ENCODE assay signal across 8 cellular contexts in the genomic region with DNA sequence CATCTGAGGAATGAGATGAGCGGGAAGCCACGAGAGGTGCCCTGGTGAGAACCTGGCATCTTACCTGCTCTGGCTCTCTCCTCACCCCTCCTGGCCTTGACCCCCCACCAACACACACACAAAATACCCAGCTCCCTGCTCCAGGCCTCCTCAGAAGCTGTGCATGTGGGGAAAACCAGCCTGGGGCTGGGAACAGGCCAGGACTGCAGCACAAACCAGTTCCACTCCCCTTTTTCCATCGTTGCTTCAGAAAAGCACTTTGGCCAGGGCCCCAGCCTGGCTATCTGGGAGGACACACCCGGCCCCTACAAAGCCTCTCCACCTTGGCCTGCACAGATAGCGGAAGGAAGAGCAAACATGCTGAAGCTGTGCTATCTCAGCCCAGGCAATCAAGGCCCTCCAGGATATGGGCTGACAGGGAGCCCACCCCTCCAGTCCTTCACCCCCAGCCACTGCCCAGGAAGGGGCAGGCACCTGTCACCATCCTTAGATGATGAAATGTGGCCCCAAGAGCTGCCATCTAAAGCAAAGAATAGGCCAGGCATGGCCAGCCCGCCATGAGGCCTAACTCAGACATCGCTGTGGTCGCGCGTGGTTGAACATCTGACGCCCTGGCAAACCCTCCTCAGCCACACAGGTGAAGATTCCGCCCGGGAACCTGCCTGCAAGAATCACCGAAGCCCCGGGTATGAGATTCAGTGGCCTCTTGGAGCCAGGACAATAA. TPM values are rescaled to one million over a fixed set of nuclear protein-coding genes. Genes with fewer than 3 reads are reported as not detected.
DNase-seq lines count a peak whose midpoint lies in the region; ATAC-seq and TF ChIP-seq lines count a peak whose summit lies in the region.

No MANE protein-coding gene starts in this region.

- peak overlapping the region; percentile 29 to 100 (median 97); a peak in 21 of 22 replicates for H3K4me2 ChIP-seq in BLaER1 treated with 17β-estradiol and CSF1 and Interleukin-3, amounts not matched to agents 10 nM and 100 nM
- no peak overlapping the region for H3K4me2 ChIP-seq in PC-3 (ENCODE audit: low read length)

- no peaks in the 10 kb centered on the region for H3K27me3 ChIP-seq in BLaER1 treated with 17β-estradiol and CSF1 and Interleukin-3, amounts not matched to agents 10 nM and 100 nM
- H3K27me3 ChIP-seq in PC-3 (ENCODE audit: low read length), result no peaks in the 10 kb centered on the region

- peaks cover 66% of the 10 kb centered on the region for H3K4me1 Mint-ChIP-seq in dendritic cell treated with granulocyte-macrophage colony-stimulating factor and Interleukin-4, amounts not matched to agents 40 ng/mL and 50 ng/mL, for 4 days (ENCODE audit: low read depth)
- H3K4me1 Mint-ChIP-seq in nephron progenitor cell, result peaks cover 59% of the 10 kb centered on the region

- H3K4me1 ChIP-seq in BLaER1 treated with 17β-estradiol and CSF1 and Interleukin-3, amounts not matched to agents 10 nM and 100 nM, result peaks cover 54 to 85% (median 66%) of the 10 kb centered on the region in 10 experiments
- H3K4me1 ChIP-seq in PC-3 (ENCODE audit: insufficient read depth, low read length), result no peaks in the 10 kb centered on the region; the same call in 1 of the 2 replicates

- H3K36me3 ChIP-seq in BLaER1 treated with 17β-estradiol and CSF1 and Interleukin-3, amounts not matched to agents 10 nM and 100 nM, result peaks cover 41 to 84% (median 68%) of the 10 kb centered on the region in 11 experiments
- H3K36me3 ChIP-seq in PC-3 (ENCODE audit: low read depth, low read length), result no peaks in the 10 kb centered on the region; the same call in 1 of the 2 replicates

- H3K9me3 Mint-ChIP-seq in dendritic cell treated with granulocyte-macrophage colony-stimulating factor and Interleukin-4, amounts not matched to agents 40 ng/mL and 50 ng/mL, for 4 days, result no peaks in the 10 kb centered on the region
- H3K9me3 Mint-ChIP-seq in nephron progenitor cell, result no peaks in the 10 kb centered on the region

- CTCF ChIA-PET in PC-3 (lab: Charles Lee), result no interaction called here

- peaks cover 82% of the 10 kb centered on the region for H3K79me2 ChIP-seq in PC-3 (ENCODE audit: low read length)

- H3K36me3 Mint-ChIP-seq in dendritic cell treated with granulocyte-macrophage colony-stimulating factor and Interleukin-4, amounts not matched to agents 40 ng/mL and 50 ng/mL, for 4 days (ENCODE audit: low read depth), result peaks cover 80% of the 10 kb centered on the region
- H3K36me3 Mint-ChIP-seq in nephron progenitor cell (ENCODE audit: low read depth), result no peaks in the 10 kb centered on the region

- no peak overlapping the region for H3K4me3 ChIP-seq in BLaER1 treated with 17β-estradiol and CSF1 and Interleukin-3, amounts not matched to agents 10 nM and 100 nM
- no peak overlapping the region for H3K4me3 ChIP-seq in PC-3 (ENCODE audit: low read length)

- H2AFZ ChIP-seq in PC-3 (ENCODE audit: low read length), result no peak overlapping the region

- H3K27ac Mint-ChIP-seq in dendritic cell treated with granulocyte-macrophage colony-stimulating factor and Interleukin-4, amounts not matched to agents 40 ng/mL and 50 ng/mL, for 4 days, result peak overlapping the region; percentile 60
- H3K27ac Mint-ChIP-seq in nephron progenitor cell, result no peak overlapping the region

- POLR2A ChIA-PET in PC-3 (lab: Charles Lee; ENCODE audit: unreplicated experiment), result no interaction called here

- DNase-seq in NCI-H2029 (lab: John Stamatoyannopoulos, UW) (peak; percentile 41), nephron progenitor cell (no peak), PC-3 (no peak), LoVo (ENCODE audit: low spot score) (no peak)

- no peaks in the 10 kb centered on the region for H3K9me3 ChIP-seq in BLaER1 treated with 17β-estradiol and CSF1 and Interleukin-3, amounts not matched to agents 10 nM and 100 nM (replicated peaks in 1 of 11)
- no peaks in the 10 kb centered on the region for H3K9me3 ChIP-seq in PC-3 (ENCODE audit: low read length)

- peak overlapping the region; percentile 7 to 61 (median 46); a peak in 18 of 22 replicates for H3K9ac ChIP-seq in BLaER1 treated with 17β-estradiol and CSF1 and Interleukin-3, amounts not matched to agents 10 nM and 100 nM
- no peak overlapping the region for H3K9ac ChIP-seq in PC-3 (ENCODE audit: low read length)

- no peaks in the 10 kb centered on the region for H3F3A ChIP-seq in PC-3 (ENCODE audit: low read length, unreplicated experiment)

- H3K27ac ChIP-seq in BLaER1 treated with 17β-estradiol and CSF1 and Interleukin-3, amounts not matched to agents 10 nM and 100 nM, result peak overlapping the region in 7 of 11 experiments; percentile 12 to 61 (median 46); a peak in 12 of 22 replicates
- H3K27ac ChIP-seq in PC-3 (ENCODE audit: low read length), result no peak overlapping the region

- peaks cover 77 to 99% (median 93%) of the 10 kb centered on the region in 11 experiments for H4K20me1 ChIP-seq in BLaER1 treated with 17β-estradiol and CSF1 and Interleukin-3, amounts not matched to agents 10 nM and 100 nM
- peaks cover 9% of the 10 kb centered on the region; the same call in 1 of the 2 replicates for H4K20me1 ChIP-seq in PC-3 (ENCODE audit: low read length)

- TF ChIP-seq CTCF in nephron progenitor cell (IDR thresholded peaks at IDR 0.05) (no peak), PC-3 (conservative IDR thresholded peaks at IDR 0.05; ENCODE audit: low read depth, low read length) (no peak)

- no peaks in the 10 kb centered on the region for H3K9me2 ChIP-seq in PC-3 (replicated peaks; ENCODE audit: low read length)

- H3K27me3 Mint-ChIP-seq in dendritic cell treated with granulocyte-macrophage colony-stimulating factor and Interleukin-4, amounts not matched to agents 40 ng/mL and 50 ng/mL, for 4 days, result no peaks in the 10 kb centered on the region
- no peaks in the 10 kb centered on the region for H3K27me3 Mint-ChIP-seq in nephron progenitor cell (ENCODE audit: low read depth, poor library complexity)

- no TSS peak for BruUV-seq in PC-3 (replicated peaks; lab: Mats Ljungman, UMichigan)

- no peak overlapping the region for H3K4me3 Mint-ChIP-seq in dendritic cell treated with granulocyte-macrophage colony-stimulating factor and Interleukin-4, amounts not matched to agents 40 ng/mL and 50 ng/mL, for 4 days
- peak overlapping the region; percentile 25 for H3K4me3 Mint-ChIP-seq in nephron progenitor cell

- ATAC-seq in HG03045 (IDR thresholded peaks at IDR 0.05; ENCODE audit: unreplicated experiment) (no peak), HG03135 (IDR thresholded peaks at IDR 0.05; ENCODE audit: unreplicated experiment) (no peak), PC-3 (no peak)

- intact Hi-C loops in dendritic cell treated with granulocyte-macrophage colony-stimulating factor and Interleukin-4, amounts not matched to agents 40 ng/mL and 50 ng/mL, for 4 days (cut with micrococcal nuclease), result no loop called here
- intact Hi-C loops in PC-3 (cut with micrococcal nuclease), result no loop called here

RNA-seq across cellular contexts. Expression of a gene that starts 35.4 kb away (rescaled TPM):
- 36.0 and 50.5 TPM in 2 replicates for total RNA-seq in PC-3 (2014; rRNA removed)
